Comparison of ENCODE assay signal across 8 cellular contexts in the genomic region with DNA sequence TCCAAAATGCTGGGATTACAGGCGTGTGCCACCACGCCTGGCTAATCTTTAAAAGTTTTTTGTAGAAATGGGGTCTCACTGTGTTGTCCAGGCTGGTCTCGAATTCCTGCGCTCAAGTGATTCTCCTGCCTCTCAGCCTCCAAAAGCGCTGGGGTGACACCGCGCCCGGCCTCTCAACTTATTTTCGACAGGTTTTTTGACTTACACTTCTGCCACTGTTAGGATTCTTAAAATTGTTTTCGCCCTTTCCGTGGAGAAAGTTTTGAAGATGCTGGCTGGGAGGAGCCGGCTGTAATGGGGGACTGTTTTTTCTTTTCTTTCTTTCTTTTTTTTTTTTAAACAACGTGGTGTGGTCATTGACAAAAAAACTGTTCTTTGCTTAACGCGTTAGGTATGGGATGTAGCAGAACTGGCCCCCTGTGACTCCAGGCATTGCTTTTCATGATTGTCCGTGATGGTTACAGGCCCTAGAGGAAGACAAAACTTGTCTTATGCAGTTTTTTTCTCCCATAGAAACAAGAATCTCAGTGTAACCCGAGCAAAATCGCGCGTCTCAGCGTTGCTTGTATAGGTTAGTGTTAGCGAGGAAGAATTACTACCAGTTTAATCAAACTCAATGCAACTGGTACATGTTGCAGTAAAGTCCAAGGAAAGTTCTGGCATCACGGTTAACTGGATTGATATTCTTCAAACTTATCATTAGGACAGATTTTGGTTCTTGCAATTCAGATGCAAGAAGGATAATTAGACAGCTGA. TPM values are rescaled to one million over a fixed set of nuclear protein-coding genes. Genes with fewer than 3 reads are reported as not detected.
DNase-seq lines count a peak whose midpoint lies in the region; ATAC-seq and TF ChIP-seq lines count a peak whose summit lies in the region.

No MANE protein-coding gene starts in this region.

- peak overlapping the region; percentile 77 to 98 (median 92) for H3K27ac ChIP-seq in spleen

- intact Hi-C loops in Caco-2 (cut with micrococcal nuclease; ENCODE audit: unreplicated experiment) = no loop called here
- intact Hi-C loops in spleen (cut with DNase I; ENCODE audit: low total_unique reads) = no loop called here

- peak overlapping the region; percentile 91 for H3K27ac Mint-ChIP-seq in Caco-2 (ENCODE audit: unreplicated experiment)
- peak overlapping the region; percentile 89 for H3K27ac Mint-ChIP-seq in activated naive CD8-positive, alpha-beta T cell

- H3K4me1 Mint-ChIP-seq in Caco-2 (ENCODE audit: low read depth, unreplicated experiment) = peaks cover 13% of the 10 kb centered on the region
- peaks cover 34% of the 10 kb centered on the region for H3K4me1 Mint-ChIP-seq in activated naive CD8-positive, alpha-beta T cell (ENCODE audit: low read depth)

- H3K27me3 ChIP-seq in Caco-2 (replicated peaks; ENCODE audit: control insufficient read depth, insufficient read depth, low read length) (no peaks in the 10 kb centered on the region), iPS-15b (ENCODE audit: control insufficient read depth, insufficient read depth, low read length) (no peaks in the 10 kb centered on the region), spleen (replicated peaks in 1 of 7) (no peaks in the 10 kb centered on the region)

- no peak for DNase-seq in Caco-2
- peak; percentile 20 for DNase-seq in M059J (ENCODE audit: low read depth)
- peak; percentile 77 for DNase-seq in spleen

- no peaks in the 10 kb centered on the region for H3K27me3 Mint-ChIP-seq in Caco-2 (ENCODE audit: insufficient read depth, unreplicated experiment)
- H3K27me3 Mint-ChIP-seq in activated naive CD8-positive, alpha-beta T cell = no peaks in the 10 kb centered on the region

- POLR2A ChIA-PET in Caco-2 (lab: Charles Lee) = no interaction called here

- no peaks in the 10 kb centered on the region for H3K9me3 Mint-ChIP-seq in Caco-2 (ENCODE audit: unreplicated experiment)
- H3K9me3 Mint-ChIP-seq in activated naive CD8-positive, alpha-beta T cell (ENCODE audit: low read depth) = no peaks in the 10 kb centered on the region

- WGBS in spleen, 5 donors = 4 to 10% (median 6%) methylated on average over 23 of the region's 23 CpGs

- H3K4me3 ChIP-seq in Caco-2 (ENCODE audit: low read depth, low read length) (peak overlapping the region; percentile 82), iPS-15b (ENCODE audit: low read depth, low read length) (peak overlapping the region; percentile 60), spleen (peak overlapping the region; percentile 62 to 83 (median 73))

- TF ChIP-seq CTCF in Caco-2 (IDR thresholded peaks at IDR 0.05; ENCODE audit: insufficient read depth in 1 of 2, low read depth in 1 of 2, low read length in 1 of 2, severe bottlenecking in 1 of 2, unreplicated experiment in 1 of 2) = no peak
- no peak for TF ChIP-seq CTCF in spleen (IDR thresholded peaks at IDR 0.05 in 8 of 11, conservative IDR thresholded peaks at IDR 0.05 in 3 of 11)

- TF ChIP-seq POLR2A in spleen (IDR thresholded peaks at IDR 0.05) = no peak

- peaks cover 24% of the 10 kb centered on the region for H3K4me1 ChIP-seq in Caco-2
- peaks cover 2% of the 10 kb centered on the region for H3K4me1 ChIP-seq in iPS-15b (ENCODE audit: control insufficient read depth, insufficient read depth, low read length)
- peaks cover 35 to 72% (median 62%) of the 10 kb centered on the region in 6 donors for H3K4me1 ChIP-seq in spleen

- BruUV-seq in Caco-2 (replicated peaks; lab: Mats Ljungman, UMichigan) = TSS peak; percentile 67

- peaks cover 51% of the 10 kb centered on the region for H3K36me3 Mint-ChIP-seq in Caco-2 (ENCODE audit: insufficient read depth, unreplicated experiment)
- H3K36me3 Mint-ChIP-seq in activated naive CD8-positive, alpha-beta T cell = peaks cover 11% of the 10 kb centered on the region

- H3K36me3 ChIP-seq in Caco-2 (ENCODE audit: control insufficient read depth, insufficient read depth, low read length) = no peaks in the 10 kb centered on the region
- H3K36me3 ChIP-seq in iPS-15b (ENCODE audit: control insufficient read depth, insufficient read depth, low read length) = no peaks in the 10 kb centered on the region
- H3K36me3 ChIP-seq in spleen = peaks cover 0 to 28% (median 0%) of the 10 kb centered on the region in 6 donors

- peak overlapping the region; percentile 79 for H3K9ac ChIP-seq in iPS-15b (ENCODE audit: low read depth, low read length)

- H3K9me3 ChIP-seq in Caco-2 (no peaks in the 10 kb centered on the region), iPS-15b (ENCODE audit: control insufficient read depth, insufficient read depth, low read length) (no peaks in the 10 kb centered on the region), spleen (no peaks in the 10 kb centered on the region)

- peak overlapping the region; percentile 90 for H3K4me3 Mint-ChIP-seq in Caco-2 (ENCODE audit: unreplicated experiment)
- H3K4me3 Mint-ChIP-seq in activated naive CD8-positive, alpha-beta T cell = peak overlapping the region; percentile 91

- ATAC-seq in GM21737 (IDR thresholded peaks at IDR 0.05; ENCODE audit: unreplicated experiment) = no peak
- no peak for ATAC-seq in GM19351 (IDR thresholded peaks at IDR 0.05; ENCODE audit: unreplicated experiment)
- no peak for ATAC-seq in HG03135 (IDR thresholded peaks at IDR 0.05; ENCODE audit: unreplicated experiment)

- CTCF ChIA-PET in Caco-2 (lab: Charles Lee) = no interaction called here

RNA-seq across cellular contexts. Expression of a gene that starts 1.2 kb away (rescaled TPM):
- 307 and 319 TPM in 2 replicates for total RNA-seq in Caco-2 (2022)
- 122 and 146 TPM in 2 replicates for total RNA-seq in M059J (2014; rRNA removed; shearing (Covaris generic))
- 100 to 1,000 TPM; 135 to 200 (median 174) TPM for total RNA-seq in spleen
- polyA plus RNA-seq in spleen = 100 to 1,000 TPM; 137 to 185 (median 162) TPM

RNA-seq across cellular contexts. Expression of a gene that starts 26.8 kb away (rescaled TPM):
- 15.3 and 17.1 TPM in 2 replicates for total RNA-seq in Caco-2 (2022)
- total RNA-seq in M059J (2014; rRNA removed; shearing (Covaris generic)) = 21.1 and 32.6 TPM in 2 replicates
- 10 to 100 TPM; 10.5 to 14.6 (median 12.2) TPM for total RNA-seq in spleen
- polyA plus RNA-seq in spleen = 10 to 100 TPM in 2 of 3 donors, 1 to 10 TPM in 1; 6.3 to 10.3 (median 10.2) TPM

Comparison
In these comparisons a context has a peak if more than half of its experiments do, and no peak if none do; other contexts are left out.
1. DNase-seq: peak in M059J (single experiment) and spleen (single experiment); none in Caco-2 (0 of 2).
2. Peak in every context shown above with its lines, with median percentiles within 50 percentile points of each other: H3K4me3 ChIP-seq.